In the genomic region with DNA sequence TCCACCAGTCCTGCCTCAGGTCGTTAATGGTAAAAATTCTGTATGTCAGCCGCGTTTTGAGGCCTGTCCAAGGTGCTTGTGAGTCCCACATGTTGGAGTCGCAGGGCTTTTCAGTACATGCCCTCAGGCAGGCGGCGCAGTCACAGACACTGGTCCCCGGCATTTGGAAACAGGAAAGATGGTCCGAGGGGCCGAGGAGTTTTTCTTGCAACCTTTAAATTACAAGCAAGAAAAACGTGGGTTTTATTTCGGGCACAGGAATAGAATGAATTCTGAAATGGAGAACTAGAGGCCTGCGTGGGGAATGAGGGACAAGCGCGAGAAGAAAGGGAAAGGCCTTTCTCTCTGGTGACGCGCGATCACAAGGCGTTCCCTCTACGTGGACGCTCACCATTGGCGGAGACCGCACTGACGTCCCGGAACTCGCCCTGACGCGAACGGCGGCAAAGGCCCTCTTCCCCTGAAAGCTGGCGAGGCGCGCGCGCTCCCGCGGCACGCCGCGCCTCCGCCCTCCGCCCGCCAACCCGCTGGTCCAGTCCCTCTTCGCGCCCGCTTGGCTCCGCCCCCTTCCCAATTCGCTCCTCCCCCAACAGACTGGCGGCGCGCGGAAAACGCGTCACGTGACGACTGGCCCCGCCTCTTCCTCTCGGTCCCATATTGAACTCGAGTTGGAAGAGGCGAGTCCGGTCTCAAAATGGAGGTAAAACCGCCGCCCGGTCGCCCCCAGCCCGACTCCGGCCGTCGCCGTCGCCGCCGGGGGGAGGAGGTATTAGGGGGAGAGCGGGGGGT, we compare ENCODE assay signal across 8 cellular contexts. TPM values are rescaled to one million over a fixed set of nuclear protein-coding genes. Genes with fewer than 3 reads are reported as not detected.
DNase-seq lines count a peak whose midpoint lies in the region; ATAC-seq, FAIRE-seq and TF ChIP-seq lines count a peak whose summit lies in the region.

A gene (plus strand): TSS at position 689 of the 789 bp plus-strand sequence. CDS start 6 bp downstream, at position 695.

- no peaks in the 10 kb centered on the region for H3K9me3 ChIP-seq in body of pancreas

- peak; percentile 92 to 99 (median 99) for TF ChIP-seq POLR2A in body of pancreas (IDR thresholded peaks at IDR 0.05)

- no peaks in the 10 kb centered on the region for H3K27me3 ChIP-seq in body of pancreas

- FAIRE-seq in TTC549 (lab: Jason Lieb, UNC): peak; percentile 68

- H3K4me3 ChIP-seq in body of pancreas: peak within 1 kb of the TSS; percentile 73 to 93

- peak in 3 of 7 experiments; percentile 22 to 32 (median 24) for TF ChIP-seq CTCF in body of pancreas (IDR thresholded peaks at IDR 0.05)

- peak within 1 kb of the TSS; percentile 100 for H3K27ac ChIP-seq in body of pancreas

- peaks cover 41% of the 10 kb centered on the region for H3K4me1 ChIP-seq in body of pancreas

- 1% methylated on average over 31 to 74 of the region's 74 CpGs for WGBS in body of pancreas, 2 donors

- peak; percentile 88 for ATAC-seq in GM18520 (IDR thresholded peaks at IDR 0.05; ENCODE audit: unreplicated experiment)
- peak; percentile 84 for ATAC-seq in HG03064 (IDR thresholded peaks at IDR 0.05; ENCODE audit: low read depth, unreplicated experiment)
- peak; percentile 94 for ATAC-seq in body of pancreas
- ATAC-seq in sciatic nerve: peak; percentile 98

- H3K36me3 ChIP-seq in body of pancreas (replicated peaks in 1 of 2; ENCODE audit: insufficient read depth in 1 of 2, low read depth in 2 of 2): peaks cover 8 to 14% of the 10 kb centered on the region in 2 donors

- peak; percentile 99 for DNase-seq in A172 (ENCODE audit: low spot score)
- peak; percentile 91 for DNase-seq in NCI-H2107 treated with DMSO at 0.1 percent for 48 hours (lab: John Stamatoyannopoulos, UW; ENCODE audit: unreplicated experiment)
- DNase-seq in body of pancreas: peak; percentile 99
- DNase-seq in iPS DF 19.7 (ENCODE audit: low read depth, low spot score): peak; percentile 88
- DNase-seq in sciatic nerve (ENCODE audit: low spot score): peak; percentile 100

- intact Hi-C loops in body of pancreas (cut with DNase I): no loop called here
- intact Hi-C loops in sciatic nerve (cut with DNase I): no loop called here

RNA-seq across cellular contexts. Expression of the gene that starts here (rescaled TPM):
- total RNA-seq in A172 (2014; rRNA removed; shearing (Covaris generic)): 37.8 and 41.3 TPM in 2 replicates
- total RNA-seq in body of pancreas (10 to 100 TPM; 44.1 to 58.0 TPM), sciatic nerve (161 TPM)

Comparison
In these comparisons a context has a peak if more than half of its experiments do, and no peak if none do; other contexts are left out.
1. Peak in every context shown above with its lines: DNase-seq, ATAC-seq, H3K4me3 ChIP-seq and H3K27ac ChIP-seq.